ENCODE assay signal across 13 cellular contexts in the genomic region with DNA sequence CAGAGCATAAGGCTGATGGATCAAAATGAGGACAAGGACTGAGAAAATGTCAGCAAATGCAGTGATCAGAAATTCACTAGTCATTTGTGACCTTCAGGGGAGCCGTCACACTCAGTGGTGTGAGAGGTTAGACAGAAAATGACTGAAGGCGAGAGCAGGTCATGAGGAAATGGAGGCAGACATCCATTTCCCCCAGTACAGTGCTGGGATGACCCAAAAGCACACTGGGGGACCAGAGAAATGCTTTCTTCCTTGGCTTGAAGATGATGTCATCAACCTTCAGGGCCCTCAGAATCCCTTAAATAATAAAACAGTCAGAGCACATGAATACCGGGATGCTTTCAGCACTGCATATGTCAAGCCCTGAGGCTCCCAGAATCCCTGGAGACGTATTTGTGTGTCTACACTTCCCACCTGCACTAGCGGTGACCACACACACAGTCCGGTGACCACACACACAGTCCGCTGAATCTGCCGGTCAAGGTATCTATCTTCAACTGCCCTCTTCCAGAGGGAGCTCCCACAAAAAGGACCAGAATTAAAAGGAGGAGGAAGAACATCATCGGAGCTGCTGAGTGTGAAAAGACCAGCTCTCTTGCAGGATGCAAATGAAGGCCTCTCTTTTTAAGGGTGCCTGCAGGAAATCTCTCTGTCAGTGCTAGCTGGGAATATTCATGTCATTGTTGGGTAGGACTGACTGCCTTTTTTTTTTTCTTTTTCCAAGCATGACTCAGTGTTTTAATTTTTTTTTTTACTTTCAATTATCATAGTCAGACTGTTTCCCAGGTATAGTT. TPM values are rescaled to one million over a fixed set of nuclear protein-coding genes. Genes with fewer than 3 reads are reported as not detected.
DNase-seq lines count a peak whose midpoint lies in the region; ATAC-seq and TF ChIP-seq lines count a peak whose summit lies in the region.
"Had no signal": no experiment of that assay in that cellular context is flagged by ENCODE, and none has a peak within 500 bp of the region (broad histone marks: within the 10 kb centered on the region; RNA-seq: fewer than 3 reads in every experiment).

No MANE protein-coding gene starts in this region.

- TF ChIP-seq CTCF in WTC11 (IDR thresholded peaks at IDR 0.05) (no peak), testis (IDR thresholded peaks at IDR 0.05) (no peak)

- H2AFZ ChIP-seq in ACC112 (ENCODE audit: low read length, unreplicated experiment) (no peak overlapping the region), GM23248 (no peak overlapping the region)

- H3K36me3 Mint-ChIP-seq in WTC11: no peaks in the 10 kb centered on the region

- no peaks in the 10 kb centered on the region for H3K9me3 Mint-ChIP-seq in WTC11
- H3K9me3 Mint-ChIP-seq: CD8-positive, alpha-beta memory T cell had no signal

- no peaks in the 10 kb centered on the region for H3K27me3 ChIP-seq in ACC112 (ENCODE audit: insufficient read depth, low read length)
- H3K27me3 ChIP-seq in GM23248 (replicated peaks; ENCODE audit: insufficient read depth): no peaks in the 10 kb centered on the region
- no peaks in the 10 kb centered on the region for H3K27me3 ChIP-seq in testis

- peak overlapping the region; percentile 39 for H3K4me3 Mint-ChIP-seq in WTC11
- H3K4me3 Mint-ChIP-seq: CD8-positive, alpha-beta memory T cell had no signal

- H3K4me3 ChIP-seq in ACC112 (ENCODE audit: low read depth, low read length) (peak overlapping the region; percentile 63; the same call in 1 of the 2 replicates), GM23248 (no peak overlapping the region), testis (no peak overlapping the region)

- peak overlapping the region; percentile 2; the same call in 1 of the 2 replicates for H3K9ac ChIP-seq in GM23248

- peak overlapping the region; percentile 86 for H3K27ac Mint-ChIP-seq in WTC11
- H3K27ac Mint-ChIP-seq: CD8-positive, alpha-beta memory T cell had no signal

- no peaks in the 10 kb centered on the region for H3K36me3 ChIP-seq in ACC112 (ENCODE audit: insufficient read depth, low read length)
- no peaks in the 10 kb centered on the region for H3K36me3 ChIP-seq in GM23248 (ENCODE audit: low read depth)
- no peaks in the 10 kb centered on the region for H3K36me3 ChIP-seq in testis (ENCODE audit: low read depth, missing control alignments)

- H3K79me2 ChIP-seq in ACC112 (ENCODE audit: control insufficient read depth, insufficient read depth, low read length, unreplicated experiment) (peaks cover 85% of the 10 kb centered on the region), GM23248 (ENCODE audit: insufficient read depth) (peaks cover 96% of the 10 kb centered on the region)

- H3K4me2 ChIP-seq in GM23248 (ENCODE audit: unreplicated experiment): peak overlapping the region; percentile 70

- no peaks in the 10 kb centered on the region for H3K9me2 ChIP-seq in GM23248 (ENCODE audit: insufficient read depth)

- peak; percentile 65 for ATAC-seq in WTC11
- ATAC-seq in HG03571 (IDR thresholded peaks at IDR 0.05; ENCODE audit: unreplicated experiment): no peak
- ATAC-seq: left colon had no signal

- CTCF ChIA-PET in WTC11 (lab: Charles Lee): interaction anchor here (0.6 to 2.6 kb wide), 12 partner anchors 9 to 568 kb away, joined by 3 to 30 read pairs (median 4); a partner anchor contains a TSS

- no peaks in the 10 kb centered on the region for H3K9me3 ChIP-seq in GM23248 (ENCODE audit: low read depth)
- H3K9me3 ChIP-seq in testis: no peaks in the 10 kb centered on the region

- H3K27ac ChIP-seq in ACC112 (ENCODE audit: low read depth, low read length): peak overlapping the region; percentile 87
- peak overlapping the region; percentile 65; the same call in 1 of the 2 replicates for H3K27ac ChIP-seq in GM23248
- no peak overlapping the region for H3K27ac ChIP-seq in testis
- H3K27ac ChIP-seq: epithelial cell of prostate had no signal

- H3K4me1 ChIP-seq in ACC112 (ENCODE audit: control insufficient read depth, insufficient read depth, low read length, unreplicated experiment): peaks cover 67% of the 10 kb centered on the region
- peaks cover 51% of the 10 kb centered on the region for H3K4me1 ChIP-seq in GM23248 (ENCODE audit: insufficient read depth)
- no peaks in the 10 kb centered on the region for H3K4me1 ChIP-seq in testis

- intact Hi-C loops in testis (cut with DNase I; ENCODE audit: low total_unique reads): no loop called here

- POLR2A ChIA-PET in WTC11 (lab: Charles Lee): interaction anchor here (0.7 to 0.9 kb wide), 2 partner anchors 14 to 31 kb away, joined by 3 read pairs; no protein-coding TSS in a partner anchor

- H3K4me1 Mint-ChIP-seq in WTC11: peaks cover 94% of the 10 kb centered on the region

- 77 to 81% methylated on average over 9 of the region's 9 CpGs for WGBS in GM23248 (ENCODE audit: low coverage in 1 of 2, low lambda C conversion rate in 2 of 2, missing lambda C conversion rate in 2 of 2), 2 experiments
- WGBS in testis, 2 donors: 84 to 90% methylated on average over 9 of the region's 9 CpGs

- no peaks in the 10 kb centered on the region for H3K27me3 Mint-ChIP-seq in WTC11 (ENCODE audit: low read depth)
- H3K27me3 Mint-ChIP-seq: CD8-positive, alpha-beta memory T cell had no signal

- DNase-seq in GM23248: peak; percentile 55
- no peak for DNase-seq in WTC11 (ENCODE audit: low spot score)
- DNase-seq in iPS DF 19.7 (ENCODE audit: low read depth, low spot score): peak; percentile 60
- no peak for DNase-seq in HT-29 (ENCODE audit: low spot score)
- DNase-seq in testis: no peak
- DNase-seq in NCI-H748 (lab: John Stamatoyannopoulos, UW; ENCODE audit: unreplicated experiment): no peak
- DNase-seq: activated CD4-positive, CD25-positive, alpha-beta regulatory T cell treated with anti-CD3 and anti-CD28 coated beads, Interleukin-2, amount 50 U/mL, for 72 hours; CD8-positive, alpha-beta memory T cell; left colon; NCI-H1048 had no signal

- H4K20me1 ChIP-seq in GM23248 (ENCODE audit: insufficient read depth): peaks cover 44% of the 10 kb centered on the region; the same call in 1 of the 2 replicates

- no peak for TF ChIP-seq POLR2A in testis (IDR thresholded peaks at IDR 0.05)

- peaks cover 52% of the 10 kb centered on the region for H3F3A ChIP-seq in GM23248 (ENCODE audit: insufficient read depth)

- in situ Hi-C loops in GM23248 (cut with MboI): no loop called here

TF ChIP-seq in WTC11, 78 proteins besides CTCF, POLR2A, EP300 and RAD21 (continues in another document):
- TF ChIP-seq, protein P1, sequence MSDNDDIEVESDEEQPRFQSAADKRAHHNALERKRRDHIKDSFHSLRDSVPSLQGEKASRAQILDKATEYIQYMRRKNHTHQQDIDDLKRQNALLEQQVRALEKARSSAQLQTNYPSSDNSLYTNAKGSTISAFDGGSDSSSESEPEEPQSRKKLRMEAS (CRISPR knock-in tag; IDR thresholded peaks at IDR 0.05): peak; percentile 53; the same call in 1 of the 2 replicates
- TF ChIP-seq ZNF396 (CRISPR knock-in tag; IDR thresholded peaks at IDR 0.05; ENCODE audit: borderline replicate concordance) (no peak), JUN (CRISPR knock-in tag; IDR thresholded peaks at IDR 0.05) (no peak), NFE2L1 (CRISPR knock-in tag; IDR thresholded peaks at IDR 0.05) (peak; percentile 73; the same call in 1 of the 2 replicates)

RNA-seq across cellular contexts. Expression of a gene that starts 8.2 kb away (rescaled TPM):
- 17.2 TPM in 2 replicates for total RNA-seq in GM23248 (2014; rRNA removed; shearing (Covaris generic))
- polyA plus RNA-seq in GM23248 (2016; fragmentation: Nextera tagmentation; extraction: Ambion mirVana) (7.1 and 7.2 TPM in 2 replicates), testis (ENCODE audit: insufficient read depth, low read depth, low replicate concordance) (40.6 TPM)
- total RNA-seq in WTC11 (2021) (57.1 to 68.9 TPM (median 59.6 TPM) in 3 replicates), testis (10 to 100 TPM; 56.6 to 58.0 TPM)
- 22.4 and 24.4 TPM in 2 replicates for total RNA-seq in HT-29 (2014; rRNA removed; shearing (Covaris generic))

RNA-seq across cellular contexts. Expression of a gene that starts 22.7 kb away (rescaled TPM):
- total RNA-seq in GM23248 (2014; rRNA removed; shearing (Covaris generic)): not detected in 2 replicates
- polyA plus RNA-seq in GM23248 (2016; fragmentation: Nextera tagmentation; extraction: Ambion mirVana) (0.72 TPM in 1 of 2 replicates, not detected in the other), testis (ENCODE audit: insufficient read depth, low read depth, low replicate concordance) (4.4 TPM)
- total RNA-seq in WTC11 (2021) (0.17 to 0.57 TPM in 2 of 3 replicates, not detected in the other), testis (1 to 10 TPM; 2.0 to 4.3 TPM)
- total RNA-seq in HT-29 (2014; rRNA removed; shearing (Covaris generic)): not detected in 2 replicates
- total RNA-seq: CD8-positive, alpha-beta memory T cell; left colon had no signal
- polyA plus RNA-seq: CD8-positive, alpha-beta memory T cell had no signal

RNA-seq across cellular contexts. Expression of a gene that starts 56.5 kb away (rescaled TPM):
- total RNA-seq in GM23248 (2014; rRNA removed; shearing (Covaris generic)): 8.9 and 10.0 TPM in 2 replicates
- polyA plus RNA-seq in GM23248 (2016; fragmentation: Nextera tagmentation; extraction: Ambion mirVana) (12.7 and 12.9 TPM in 2 replicates), testis (ENCODE audit: insufficient read depth, low read depth, low replicate concordance) (9.7 TPM)
- total RNA-seq in WTC11 (2021) (28.6 to 33.0 TPM (median 31.5 TPM) in 3 replicates), testis (10 to 100 TPM; 26.3 to 30.2 TPM)
- total RNA-seq in HT-29 (2014; rRNA removed; shearing (Covaris generic)): 42.0 and 46.5 TPM in 2 replicates

Comparison
In these comparisons a context has a peak if more than half of its experiments do, and no peak if none do; other contexts are left out.
1. H3K27ac ChIP-seq: peak in ACC112 (single experiment) and GM23248 (single experiment); none in testis (0 of 2).
2. DNase-seq: peak in GM23248 (single experiment) and iPS DF 19.7 (single experiment); none in WTC11 (single experiment), HT-29 (single experiment), testis (single experiment) and NCI-H748 (single experiment).